8 cellular contexts compared by ENCODE assay signal in the genomic region with DNA sequence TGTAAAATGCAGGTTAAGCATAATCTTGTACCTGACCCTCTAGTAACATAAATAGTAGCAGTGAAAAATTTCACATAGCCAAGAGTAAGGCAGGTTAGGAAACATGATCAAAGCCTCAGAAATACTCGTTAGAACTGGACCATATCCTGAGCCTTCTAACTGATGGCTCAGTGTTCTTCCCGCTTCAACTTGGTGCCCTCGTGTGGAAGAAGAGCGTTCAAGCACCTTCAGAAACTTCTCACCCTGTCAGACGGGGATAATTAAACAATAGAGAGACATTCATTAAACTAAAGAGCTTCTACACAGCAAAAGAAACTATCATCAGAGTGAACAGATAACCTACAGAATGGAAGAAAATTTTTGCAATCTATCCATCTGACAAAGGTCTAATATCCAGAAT.
A peak's percentile ranks its signal among the peaks of the same experiment; 100 is the strongest.
DNase-seq lines count a peak whose midpoint lies in the region; ATAC-seq, FAIRE-seq and TF ChIP-seq lines count a peak whose summit lies in the region.

No MANE protein-coding gene starts in this region.

- POLR2A ChIA-PET in CD4-positive, alpha-beta memory T cell (lab: Charles Lee; ENCODE audit: partially characterized antibody): no interaction called here

- peaks cover 0 to 4% (median 0%) of the 10 kb centered on the region in 4 donors for H3K4me1 Mint-ChIP-seq in CD4-positive, alpha-beta memory T cell
- peaks cover 10% of the 10 kb centered on the region; the same call in 2 of the 3 replicates for H3K4me1 Mint-ChIP-seq in GM23338

- H3K27me3 Mint-ChIP-seq in CD4-positive, alpha-beta memory T cell: peaks cover 5 to 8% of the 10 kb centered on the region in 2 donors
- H3K27me3 Mint-ChIP-seq in GM23338 (ENCODE audit: insufficient read depth, low read depth, poor library complexity): peaks cover 3% of the 10 kb centered on the region

- no peaks in the 10 kb centered on the region for H3K9me3 ChIP-seq in CD4-positive, alpha-beta memory T cell (ENCODE audit: control insufficient read depth in 1 of 2, low read length in 2 of 2)

- H3K79me2 ChIP-seq in GM23338 (replicated peaks; ENCODE audit: insufficient read depth): no peaks in the 10 kb centered on the region

- CTCF ChIA-PET in CD4-positive, alpha-beta memory T cell (lab: Charles Lee; ENCODE audit: partially characterized antibody): interaction anchor here (0.7 to 3.0 kb wide), 16 partner anchors 11 to 511 kb away, joined by 3 to 18 read pairs (median 4); a partner anchor contains a TSS

- H3K27ac Mint-ChIP-seq in CD4-positive, alpha-beta memory T cell: no peak overlapping the region
- no peak overlapping the region for H3K27ac Mint-ChIP-seq in GM23338

- H2AFZ ChIP-seq in GM23338: no peak overlapping the region

- H3K9me3 Mint-ChIP-seq in CD4-positive, alpha-beta memory T cell: no peaks in the 10 kb centered on the region
- no peaks in the 10 kb centered on the region; the same call in 2 of the 3 replicates for H3K9me3 Mint-ChIP-seq in GM23338

- no peaks in the 10 kb centered on the region for H3K27me3 ChIP-seq in CD4-positive, alpha-beta memory T cell (ENCODE audit: insufficient read depth, low read length)
- H3K27me3 ChIP-seq in GM23338 (ENCODE audit: insufficient read depth) (no peaks in the 10 kb centered on the region), bronchial epithelial cell (ENCODE audit: control insufficient read depth, insufficient read depth, low read length) (no peaks in the 10 kb centered on the region)

- H3F3A ChIP-seq in GM23338 (replicated peaks; ENCODE audit: low read depth): no peaks in the 10 kb centered on the region

- H3K4me3 Mint-ChIP-seq in CD4-positive, alpha-beta memory T cell: no peak overlapping the region
- H3K4me3 Mint-ChIP-seq in GM23338: no peak overlapping the region

- no peaks in the 10 kb centered on the region for H3K4me1 ChIP-seq in CD4-positive, alpha-beta memory T cell (ENCODE audit: insufficient read depth, low read length)
- 0 out of 2 replicates have a peak, but pooled peaks cover 3% of the 10 kb centered on the region for H3K4me1 ChIP-seq in GM23338 (ENCODE audit: insufficient read depth)

- peak in 4 of 5 donors; percentile 11 to 16 (median 13) for DNase-seq in CD4-positive, alpha-beta memory T cell
- DNase-seq in GM23338 (ENCODE audit: low spot score) (peak; percentile 85), NCI-H82 treated with DMSO at 0.1 percent for 48 hours (lab: John Stamatoyannopoulos, UW; ENCODE audit: unreplicated experiment) (peak; percentile 4), bronchial epithelial cell (ENCODE audit: low read depth) (no peak), myocyte (ENCODE audit: low read depth) (peak; percentile 31), NCI-H187 (lab: John Stamatoyannopoulos, UW) (no peak)

- no peaks in the 10 kb centered on the region for H4K20me1 ChIP-seq in GM23338 (replicated peaks; ENCODE audit: insufficient read depth)

- H3K4me3 ChIP-seq in CD4-positive, alpha-beta memory T cell (ENCODE audit: low read length in 2 of 2): no peak overlapping the region
- H3K4me3 ChIP-seq in GM23338: no peak overlapping the region
- H3K4me3 ChIP-seq in bronchial epithelial cell (ENCODE audit: low read depth, low read length): no peak overlapping the region

- TF ChIP-seq CTCF in GM23338 (conservative IDR thresholded peaks at IDR 0.05; ENCODE audit: low read depth in 2 of 2) (peak; percentile 90 to 93), bronchial epithelial cell (IDR thresholded peaks at IDR 0.05; ENCODE audit: insufficient read depth, low read length, severe bottlenecking) (peak; percentile 46)

- ATAC-seq in GM23338 (peak; percentile 86), GM21529 (IDR thresholded peaks at IDR 0.05; ENCODE audit: unreplicated experiment) (no peak), HG02763 (IDR thresholded peaks at IDR 0.05; ENCODE audit: unreplicated experiment) (no peak)

- H3K4me2 ChIP-seq in GM23338: no peak overlapping the region

- no peaks in the 10 kb centered on the region for H3K9me2 ChIP-seq in GM23338 (ENCODE audit: insufficient read depth)

- no peak overlapping the region for H3K27ac ChIP-seq in CD4-positive, alpha-beta memory T cell (ENCODE audit: low read depth, low read length)
- H3K27ac ChIP-seq in GM23338 (ENCODE audit: low read depth): no peak overlapping the region

- H3K36me3 ChIP-seq in CD4-positive, alpha-beta memory T cell (ENCODE audit: insufficient read depth, low read length): no peaks in the 10 kb centered on the region
- no peaks in the 10 kb centered on the region for H3K36me3 ChIP-seq in GM23338 (ENCODE audit: insufficient read depth)
- H3K36me3 ChIP-seq in bronchial epithelial cell (ENCODE audit: control insufficient read depth, insufficient read depth, low read length): peaks cover 35% of the 10 kb centered on the region

- intact Hi-C loops in CD4-positive, alpha-beta memory T cell (cut with micrococcal nuclease): no loop called here

- FAIRE-seq in bronchial epithelial cell (lab: Jason Lieb, UNC): peak; percentile 36

- H3K36me3 Mint-ChIP-seq in CD4-positive, alpha-beta memory T cell: no peaks in the 10 kb centered on the region
- H3K36me3 Mint-ChIP-seq in GM23338 (ENCODE audit: low read depth): no peaks in the 10 kb centered on the region

TF ChIP-seq in GM23338, 12 proteins besides CTCF, POLR2A, EP300 and RAD21:
- TF ChIP-seq ZNF114 (CRISPR knock-in tag; IDR thresholded peaks at IDR 0.05): no peak

Comparison
In these comparisons a context has a peak if more than half of its experiments do, and no peak if none do; other contexts are left out.
1. DNase-seq: peak in CD4-positive, alpha-beta memory T cell (4 of 5), GM23338 (single experiment), NCI-H82 treated with DMSO at 0.1 percent for 48 hours (single experiment) and myocyte (single experiment); none in bronchial epithelial cell (single experiment) and NCI-H187 (0 of 2).